Comparison of ENCODE assay signal across 11 cellular contexts in genomic region chr7:22351329-22351692, GRCh38. TPM values are rescaled to one million over a fixed set of nuclear protein-coding genes. Genes with fewer than 3 reads are reported as not detected.
DNase-seq lines count a peak whose midpoint lies in the region; ATAC-seq and TF ChIP-seq lines count a peak whose summit lies in the region.
"Had no signal": no experiment of that assay in that cellular context is flagged by ENCODE, and none has a peak within 500 bp of the region (broad histone marks: within the 10 kb centered on the region; RNA-seq: fewer than 3 reads in every experiment).

No MANE protein-coding gene starts in this region.

- H3K4me3 ChIP-seq in dorsolateral prefrontal cortex = peak overlapping the region in 5 of 59 donors; percentile 6 to 20 (median 12)
- H3K4me3 ChIP-seq: SK-N-MC had no signal

- DNase-seq in dorsolateral prefrontal cortex (no peak), cerebellar nuclear complex (lab: John Stamatoyannopoulos, UW) (no peak), dedifferentiated amniotic fluid mesenchymal stem cell (ENCODE audit: extremely low spot score) (no peak), mesothelial cell of epicardium (ENCODE audit: low spot score in 2 of 2, unreplicated experiment in 2 of 2) (no peak)
- no peak for DNase-seq in activated CD8-positive, alpha-beta memory T cell treated with anti-CD3 and anti-CD28 coated beads, Interleukin-2, amount 50 U/mL, for 48 hours

- H3K4me1 Mint-ChIP-seq in mesothelial cell of epicardium = peaks cover 6% of the 10 kb centered on the region

- H3K36me3 Mint-ChIP-seq in mesothelial cell of epicardium = peaks cover 8% of the 10 kb centered on the region

- H3K27ac Mint-ChIP-seq in mesothelial cell of epicardium = no peak overlapping the region
- H3K27ac Mint-ChIP-seq: memory B cell had no signal

- TF ChIP-seq CTCF in dorsolateral prefrontal cortex (IDR thresholded peaks at IDR 0.05 in 54 of 56, conservative IDR thresholded peaks at IDR 0.05 in 2 of 56; ENCODE audit: low read depth in 1 of 56, partially characterized antibody in 56 of 56) (no peak), mesothelial cell of epicardium (IDR thresholded peaks at IDR 0.05; ENCODE audit: unreplicated experiment) (no peak)

- H3K27ac ChIP-seq in dorsolateral prefrontal cortex = peak overlapping the region in 52 of 59 donors; percentile 11 to 90 (median 59)
- H3K27ac ChIP-seq: epithelial cell of prostate, SK-N-MC had no signal

- H3K9me3 Mint-ChIP-seq in mesothelial cell of epicardium = peaks cover 21% of the 10 kb centered on the region

- intact Hi-C loops in dorsolateral prefrontal cortex (cut with DNase I) = loop anchor here (5.0 to 10.0 kb wide), 2 partner anchors 101 to 103 kb away; no protein-coding TSS in a partner anchor

- peaks cover 0 to 4% (median 0%) of the 10 kb centered on the region in 45 donors for H3K27me3 ChIP-seq in dorsolateral prefrontal cortex

- peaks cover 22% of the 10 kb centered on the region for H3K27me3 Mint-ChIP-seq in mesothelial cell of epicardium (ENCODE audit: low read depth)

- H3K4me3 Mint-ChIP-seq in mesothelial cell of epicardium = no peak overlapping the region
- H3K4me3 Mint-ChIP-seq: memory B cell had no signal

- peak; percentile 55 for ATAC-seq in GM18499 (IDR thresholded peaks at IDR 0.05; ENCODE audit: insufficient read depth, unreplicated experiment)
- peak; percentile 83 for ATAC-seq in GM21526 (IDR thresholded peaks at IDR 0.05; ENCODE audit: low FRiP score, unreplicated experiment)
- ATAC-seq in HG03342 (IDR thresholded peaks at IDR 0.05; ENCODE audit: unreplicated experiment) = peak; percentile 76

RNA-seq across cellular contexts. Expression of gene RAPGEF5, which starts 5.6 kb away (rescaled TPM):
- 100 to 1,000 TPM; 181 to 405 (median 243) TPM for total RNA-seq in dorsolateral prefrontal cortex
- total RNA-seq in mesothelial cell of epicardium = 5.4 to 6.1 TPM (median 5.7 TPM) in 3 replicates

Comparison
In these comparisons a context has a peak if more than half of its experiments do, and no peak if none do; other contexts are left out.
1. RNA of gene RAPGEF5, which starts 5.6 kb away (total RNA-seq): 181 to 405 TPM in dorsolateral prefrontal cortex; 5.4 to 6.1 TPM in mesothelial cell of epicardium; every median in the first group is over 10 times any median in the second.
2. Peak in every context shown above with its lines, with median percentiles within 50 percentile points of each other: ATAC-seq.